ENCODE assay signal across 1 cellular context in the genomic region with DNA sequence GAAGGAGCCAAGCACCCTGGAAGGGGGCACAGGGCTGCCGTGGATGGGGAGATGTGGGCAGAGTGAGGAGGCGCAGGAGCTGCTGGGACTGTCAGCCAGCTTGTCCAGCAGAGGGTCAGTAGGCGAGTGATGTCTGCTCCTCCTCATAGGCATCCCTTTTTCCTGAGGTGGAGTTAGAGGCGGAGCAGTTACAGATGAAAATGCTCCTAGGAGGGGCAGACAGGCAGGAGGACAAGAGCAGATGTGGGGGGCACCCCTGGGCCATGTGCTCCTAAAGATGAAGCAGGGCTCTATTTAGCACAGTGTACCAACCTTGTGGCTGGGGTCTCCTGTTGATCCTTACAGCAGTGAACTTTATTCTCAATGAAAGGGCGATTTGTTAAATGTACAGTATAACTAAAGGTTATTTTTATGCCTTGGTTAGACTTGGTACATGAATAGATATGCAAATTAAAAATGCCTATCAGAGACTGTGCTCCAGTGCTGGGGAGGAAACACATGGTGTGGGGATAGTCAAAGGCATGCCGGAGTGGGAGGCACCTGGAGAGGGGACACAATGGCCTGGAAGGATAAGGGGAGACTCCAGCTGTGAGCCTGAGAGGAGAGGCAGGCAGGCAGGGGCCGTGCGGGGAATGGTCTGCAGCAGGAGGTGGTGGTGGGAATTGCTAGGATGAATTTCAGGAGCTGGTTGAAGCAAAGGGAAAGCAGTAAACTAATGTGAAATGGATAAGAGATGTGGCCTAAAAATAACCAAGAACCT.
TF ChIP-seq lines count a peak whose summit lies in the region.

No MANE protein-coding gene starts in this region.

TF ChIP-seq in WTC11, 78 proteins besides CTCF, POLR2A, EP300 and RAD21 (continued from another document):
- TF ChIP-seq, protein P1, sequence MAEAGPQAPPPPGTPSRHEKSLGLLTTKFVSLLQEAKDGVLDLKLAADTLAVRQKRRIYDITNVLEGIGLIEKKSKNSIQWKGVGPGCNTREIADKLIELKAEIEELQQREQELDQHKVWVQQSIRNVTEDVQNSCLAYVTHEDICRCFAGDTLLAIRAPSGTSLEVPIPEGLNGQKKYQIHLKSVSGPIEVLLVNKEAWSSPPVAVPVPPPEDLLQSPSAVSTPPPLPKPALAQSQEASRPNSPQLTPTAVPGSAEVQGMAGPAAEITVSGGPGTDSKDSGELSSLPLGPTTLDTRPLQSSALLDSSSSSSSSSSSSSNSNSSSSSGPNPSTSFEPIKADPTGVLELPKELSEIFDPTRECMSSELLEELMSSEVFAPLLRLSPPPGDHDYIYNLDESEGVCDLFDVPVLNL (CRISPR knock-in tag; IDR thresholded peaks at IDR 0.05; ENCODE audit: borderline replicate concordance, low read depth): no peak
- TF ChIP-seq, protein P2, sequence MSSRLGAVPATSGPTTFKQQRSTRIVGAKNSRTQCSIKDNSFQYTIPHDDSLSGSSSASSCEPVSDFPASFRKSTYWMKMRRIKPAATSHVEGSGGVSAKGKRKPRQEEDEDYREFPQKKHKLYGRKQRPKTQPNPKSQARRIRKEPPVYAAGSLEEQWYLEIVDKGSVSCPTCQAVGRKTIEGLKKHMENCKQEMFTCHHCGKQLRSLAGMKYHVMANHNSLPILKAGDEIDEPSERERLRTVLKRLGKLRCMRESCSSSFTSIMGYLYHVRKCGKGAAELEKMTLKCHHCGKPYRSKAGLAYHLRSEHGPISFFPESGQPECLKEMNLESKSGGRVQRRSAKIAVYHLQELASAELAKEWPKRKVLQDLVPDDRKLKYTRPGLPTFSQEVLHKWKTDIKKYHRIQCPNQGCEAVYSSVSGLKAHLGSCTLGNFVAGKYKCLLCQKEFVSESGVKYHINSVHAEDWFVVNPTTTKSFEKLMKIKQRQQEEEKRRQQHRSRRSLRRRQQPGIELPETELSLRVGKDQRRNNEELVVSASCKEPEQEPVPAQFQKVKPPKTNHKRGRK (CRISPR knock-in tag; IDR thresholded peaks at IDR 0.05; ENCODE audit: borderline replicate concordance): no peak
- TF ChIP-seq, protein P3, sequence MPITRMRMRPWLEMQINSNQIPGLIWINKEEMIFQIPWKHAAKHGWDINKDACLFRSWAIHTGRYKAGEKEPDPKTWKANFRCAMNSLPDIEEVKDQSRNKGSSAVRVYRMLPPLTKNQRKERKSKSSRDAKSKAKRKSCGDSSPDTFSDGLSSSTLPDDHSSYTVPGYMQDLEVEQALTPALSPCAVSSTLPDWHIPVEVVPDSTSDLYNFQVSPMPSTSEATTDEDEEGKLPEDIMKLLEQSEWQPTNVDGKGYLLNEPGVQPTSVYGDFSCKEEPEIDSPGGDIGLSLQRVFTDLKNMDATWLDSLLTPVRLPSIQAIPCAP (CRISPR knock-in tag; IDR thresholded peaks at IDR 0.05): no peak
- peak; percentile 48; the same call in 1 of the 2 replicates for TF ChIP-seq SP1 (CRISPR knock-in tag; conservative IDR thresholded peaks at IDR 0.05)
- no peak for TF ChIP-seq FOXK1 (CRISPR knock-in tag; IDR thresholded peaks at IDR 0.05)
- TF ChIP-seq, protein P4, sequence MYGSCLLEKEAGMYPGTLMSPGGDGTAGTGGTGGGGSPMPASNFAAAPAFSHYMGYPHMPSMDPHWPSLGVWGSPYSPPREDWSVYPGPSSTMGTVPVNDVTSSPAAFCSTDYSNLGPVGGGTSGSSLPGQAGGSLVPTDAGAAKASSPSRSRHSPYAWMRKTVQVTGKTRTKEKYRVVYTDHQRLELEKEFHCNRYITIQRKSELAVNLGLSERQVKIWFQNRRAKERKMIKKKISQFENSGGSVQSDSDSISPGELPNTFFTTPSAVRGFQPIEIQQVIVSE (CRISPR knock-in tag; IDR thresholded peaks at IDR 0.05; ENCODE audit: borderline replicate concordance): no peak
- no peak for TF ChIP-seq SMAD4 (CRISPR knock-in tag; IDR thresholded peaks at IDR 0.05)
- TF ChIP-seq, protein P5, sequence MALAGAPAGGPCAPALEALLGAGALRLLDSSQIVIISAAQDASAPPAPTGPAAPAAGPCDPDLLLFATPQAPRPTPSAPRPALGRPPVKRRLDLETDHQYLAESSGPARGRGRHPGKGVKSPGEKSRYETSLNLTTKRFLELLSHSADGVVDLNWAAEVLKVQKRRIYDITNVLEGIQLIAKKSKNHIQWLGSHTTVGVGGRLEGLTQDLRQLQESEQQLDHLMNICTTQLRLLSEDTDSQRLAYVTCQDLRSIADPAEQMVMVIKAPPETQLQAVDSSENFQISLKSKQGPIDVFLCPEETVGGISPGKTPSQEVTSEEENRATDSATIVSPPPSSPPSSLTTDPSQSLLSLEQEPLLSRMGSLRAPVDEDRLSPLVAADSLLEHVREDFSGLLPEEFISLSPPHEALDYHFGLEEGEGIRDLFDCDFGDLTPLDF (CRISPR knock-in tag; IDR thresholded peaks at IDR 0.05): no peak
- no peak for TF ChIP-seq NFATC4 (CRISPR knock-in tag; IDR thresholded peaks at IDR 0.05)
